Comparison of ENCODE assay signal across 12 cellular contexts in genomic region chr2:203582468-203582867, GRCh38. TPM values are rescaled to one million over a fixed set of nuclear protein-coding genes. Genes with fewer than 3 reads are reported as not detected.
DNase-seq lines count a peak whose midpoint lies in the region; ATAC-seq and TF ChIP-seq lines count a peak whose summit lies in the region.
"Had no signal": no experiment of that assay in that cellular context is flagged by ENCODE, and none has a peak within 500 bp of the region (broad histone marks: within the 10 kb centered on the region; RNA-seq: fewer than 3 reads in every experiment).

No MANE protein-coding gene starts in this region.

- 14 to 31% (median 17%) methylated on average over 3 of the region's 3 CpGs for WGBS in stomach, 5 donors

- no peaks in the 10 kb centered on the region for H3K36me3 ChIP-seq in colonic mucosa
- H3K36me3 ChIP-seq in left lung: no peaks in the 10 kb centered on the region
- H3K36me3 ChIP-seq in stomach: no peaks in the 10 kb centered on the region
- H3K36me3 ChIP-seq: SJSA1 had no signal

- H3K27ac ChIP-seq in colonic mucosa: peak overlapping the region; percentile 78
- H3K27ac ChIP-seq in left lung: peak overlapping the region; percentile 13 to 54
- peak overlapping the region in 4 of 5 donors; percentile 39 to 90 (median 74) for H3K27ac ChIP-seq in stomach
- H3K27ac ChIP-seq: SJSA1 had no signal

- DNase-seq in NCI-H2196 (lab: John Stamatoyannopoulos, UW; ENCODE audit: unreplicated experiment): peak; percentile 13
- DNase-seq in colonic mucosa: peak; percentile 56
- DNase-seq in left lung: no peak
- no peak for DNase-seq in stomach
- DNase-seq in GM19240 (ENCODE audit: insufficient read length, low spot score): no peak
- no peak for DNase-seq in HUDEP-2 (lab: John Stamatoyannopoulos, UW; ENCODE audit: unreplicated experiment in 76 of 76)
- DNase-seq in HuH-7 (ENCODE audit: low spot score): no peak
- DNase-seq in NCI-H1105 (lab: John Stamatoyannopoulos, UW): no peak
- DNase-seq: effector CD8-positive, alpha-beta T cell; NCI-H1436; posterior cingulate gyrus had no signal

- ATAC-seq in left lung: peak; percentile 22

- TF ChIP-seq CTCF in colonic mucosa (IDR thresholded peaks at IDR 0.05) (no peak), left lung (IDR thresholded peaks at IDR 0.05) (no peak), stomach (IDR thresholded peaks at IDR 0.05) (no peak)

- no peak for TF ChIP-seq EP300 in stomach (IDR thresholded peaks at IDR 0.05)

- peaks cover 24% of the 10 kb centered on the region for H3K4me1 ChIP-seq in colonic mucosa
- peaks cover 26 to 32% of the 10 kb centered on the region in 2 donors for H3K4me1 ChIP-seq in left lung
- peaks cover 26 to 57% (median 46%) of the 10 kb centered on the region in 4 donors for H3K4me1 ChIP-seq in stomach

- H3K9ac ChIP-seq in colonic mucosa (ENCODE audit: low read depth in 2 of 2, low read length in 2 of 2): peak overlapping the region in 1 of 2 donors; percentile 67

- no peak for TF ChIP-seq POLR2A in stomach (IDR thresholded peaks at IDR 0.05)

- H3K4me3 ChIP-seq in colonic mucosa: no peak overlapping the region
- H3K4me3 ChIP-seq in left lung: no peak overlapping the region
- no peak overlapping the region for H3K4me3 ChIP-seq in stomach
- H3K4me3 ChIP-seq: SJSA1 had no signal

- no peaks in the 10 kb centered on the region for H3K9me3 ChIP-seq in colonic mucosa
- no peaks in the 10 kb centered on the region for H3K9me3 ChIP-seq in left lung
- no peaks in the 10 kb centered on the region for H3K9me3 ChIP-seq in stomach
- H3K9me3 ChIP-seq: SJSA1 had no signal

- H3K27me3 ChIP-seq in colonic mucosa: no peaks in the 10 kb centered on the region
- H3K27me3 ChIP-seq in left lung: no peaks in the 10 kb centered on the region
- H3K27me3 ChIP-seq in stomach: no peaks in the 10 kb centered on the region
- H3K27me3 ChIP-seq: SJSA1 had no signal

- intact Hi-C loops in colonic mucosa (cut with DNase I): no loop called here
- intact Hi-C loops in left lung (cut with DNase I): no loop called here
- intact Hi-C loops in stomach (cut with DNase I; ENCODE audit: low total_unique reads): no loop called here

RNA-seq across cellular contexts. Expression of gene RAPH1, which starts 47.4 kb away (rescaled TPM):
- 10 to 100 TPM; 26.1 to 39.5 TPM for total RNA-seq in colonic mucosa
- 10 to 100 TPM; 70.7 to 74.7 TPM for total RNA-seq in left lung
- 1,000 to 10,000 TPM in 1 of 5 donors, 100 to 1,000 TPM in 1, 10 to 100 TPM in 2, 1 to 10 TPM in 1; 4.7 to 1,062 (median 44.6) TPM for total RNA-seq in stomach
- 1 to 10 TPM; 2.5 to 3.7 (median 3.5) TPM for polyA plus RNA-seq in stomach

Comparison
In these comparisons a context has a peak if more than half of its experiments do, and no peak if none do; other contexts are left out.
1. DNase-seq: peak in NCI-H2196 (single experiment) and colonic mucosa (single experiment); none in left lung (0 of 2), stomach (single experiment), GM19240 (single experiment), HUDEP-2 (0 of 76), HuH-7 (single experiment) and NCI-H1105 (single experiment).
2. Peak in every context shown above with its lines, with median percentiles within 50 percentile points of each other: H3K27ac ChIP-seq.